In genomic region chr10:59678884-59679301, GRCh38 we compare ENCODE assay signal across 9 cellular contexts. TPM values are rescaled to one million over a fixed set of nuclear protein-coding genes. Genes with fewer than 3 reads are reported as not detected.
DNase-seq lines count a peak whose midpoint lies in the region; ATAC-seq, FAIRE-seq and TF ChIP-seq lines count a peak whose summit lies in the region.
"Had no signal": no experiment of that assay in that cellular context is flagged by ENCODE, and none has a peak within 500 bp of the region (broad histone marks: within the 10 kb centered on the region; RNA-seq: fewer than 3 reads in every experiment).

No MANE protein-coding gene starts in this region.

- ATAC-seq in GM18511 (IDR thresholded peaks at IDR 0.05; ENCODE audit: unreplicated experiment) (peak; percentile 82), HG03571 (IDR thresholded peaks at IDR 0.05; ENCODE audit: unreplicated experiment) (no peak)

- DNase-seq in H54 (ENCODE audit: insufficient read length, low spot score): peak; percentile 64
- peak; percentile 6 for DNase-seq in M059J (ENCODE audit: low read depth)
- peak; percentile 45 for DNase-seq in kidney glomerular epithelial cell (lab: John Stamatoyannopoulos, UW)
- no peak for DNase-seq in anterior cingulate cortex (lab: John Stamatoyannopoulos, UW)
- no peak for DNase-seq in NCI-H187 (lab: John Stamatoyannopoulos, UW)
- DNase-seq in WERI-Rb-1: no peak
- DNase-seq: NCI-H2227 treated with DMSO at 0.1 percent for 48 hours had no signal

- H3K36me3 ChIP-seq in WERI-Rb-1: peaks cover 31% of the 10 kb centered on the region

- H3K27me3 ChIP-seq in WERI-Rb-1 (ENCODE audit: insufficient read depth, low read depth, severe bottlenecking): no peaks in the 10 kb centered on the region

- H3K9me3 ChIP-seq in WERI-Rb-1 (ENCODE audit: severe bottlenecking): no peaks in the 10 kb centered on the region

- peak; percentile 100 for FAIRE-seq in H54 (lab: Jason Lieb, UNC)

- no peak for TF ChIP-seq CTCF in WERI-Rb-1 (IDR thresholded peaks at IDR 0.05; ENCODE audit: low read depth, low read length)

- no peak for TF ChIP-seq POLR2A in H54 (IDR thresholded peaks at IDR 0.05; ENCODE audit: low read depth, low read length)

- no peak overlapping the region for H3K4me3 ChIP-seq in WERI-Rb-1 (ENCODE audit: low read depth, low read length)

- H3K27ac ChIP-seq in WERI-Rb-1: no peak overlapping the region

RNA-seq across cellular contexts. Expression of gene SLC16A9, which starts 30.8 kb away (rescaled TPM):
- total RNA-seq in M059J (2014; rRNA removed; shearing (Covaris generic)): 0.07 TPM in 1 of 2 replicates, not detected in the other

Comparison
In these comparisons a context has a peak if more than half of its experiments do, and no peak if none do; other contexts are left out.
1. DNase-seq: peak in H54 (single experiment), M059J (single experiment) and kidney glomerular epithelial cell (single experiment); none in anterior cingulate cortex (0 of 58), NCI-H187 (0 of 2) and WERI-Rb-1 (single experiment).